Comparison of ENCODE assay signal across 12 cellular contexts in the genomic region with DNA sequence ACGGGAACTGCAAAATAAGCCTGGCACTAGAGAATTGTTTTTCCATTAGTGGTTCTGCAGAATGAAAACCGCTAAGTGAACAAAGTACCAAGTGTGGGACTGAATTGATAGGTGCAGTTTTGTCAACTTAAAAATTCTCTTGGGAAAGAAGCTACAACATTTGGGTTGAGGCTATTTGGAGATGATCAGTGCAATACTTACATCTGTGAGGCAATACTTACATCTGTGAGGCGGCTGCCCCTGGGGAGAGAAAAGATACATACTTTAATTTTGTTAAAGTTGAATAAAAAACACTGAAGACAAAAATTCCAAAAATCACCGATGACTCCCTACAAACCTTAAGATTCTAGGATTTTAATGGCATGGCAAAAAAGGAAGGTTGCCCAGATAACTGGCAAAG. TPM values are rescaled to one million over a fixed set of nuclear protein-coding genes. Genes with fewer than 3 reads are reported as not detected.
A peak's percentile ranks its signal among the peaks of the same experiment; 100 is the strongest.
DNase-seq lines count a peak whose midpoint lies in the region; ATAC-seq and TF ChIP-seq lines count a peak whose summit lies in the region.
"Had no signal": no experiment of that assay in that cellular context is flagged by ENCODE, and none has a peak within 500 bp of the region (broad histone marks: within the 10 kb centered on the region; RNA-seq: fewer than 3 reads in every experiment).

No MANE protein-coding gene starts in this region.

- peak overlapping the region; percentile 56 for H3K4me3 Mint-ChIP-seq in activated naive CD4-positive, alpha-beta T cell treated with anti-CD3 and anti-CD28 coated beads, Interleukin-2, amount 10 ng/mL, durations not matched to agents 7 days and 5 days
- peak overlapping the region; percentile 67 for H3K4me3 Mint-ChIP-seq in activated T-helper 1 cell treated with anti-CD3 and anti-CD28 coated beads, Interleukin-12 subunit alpha, Interleukin-12 subunit beta, Interleukin-2, Interleukin-4 antibody, amounts not matched to agents 30 ng/mL and 10 ng/mL and 1 ng/mL, durations not matched to agents 14 hours and 24 hours and 36 hours

- H3K27me3 ChIP-seq in layer of hippocampus (ENCODE audit: control insufficient read depth, insufficient read depth, low read length) (no peaks in the 10 kb centered on the region), subcutaneous abdominal adipose tissue (ENCODE audit: control insufficient read depth in 5 of 5, insufficient read depth in 4 of 5, low read length in 5 of 5) (no peaks in the 10 kb centered on the region), foreskin keratinocyte (no peaks in the 10 kb centered on the region)

- H3K27ac Mint-ChIP-seq in activated naive CD4-positive, alpha-beta T cell treated with anti-CD3 and anti-CD28 coated beads, Interleukin-2, amount 10 ng/mL, durations not matched to agents 7 days and 5 days, result peak overlapping the region; percentile 80
- peak overlapping the region; percentile 82 for H3K27ac Mint-ChIP-seq in activated T-helper 1 cell treated with anti-CD3 and anti-CD28 coated beads, Interleukin-12 subunit alpha, Interleukin-12 subunit beta, Interleukin-2, Interleukin-4 antibody, amounts not matched to agents 30 ng/mL and 10 ng/mL and 1 ng/mL, durations not matched to agents 14 hours and 24 hours and 36 hours

- CTCF ChIA-PET in activated naive CD4-positive, alpha-beta T cell treated with anti-CD3 and anti-CD28 coated beads, Interleukin-2, amount 10 ng/mL, durations not matched to agents 7 days and 5 days (lab: Charles Lee), result no interaction called here

- intact Hi-C loops in activated T-helper 1 cell treated with anti-CD3 and anti-CD28 coated beads, Interleukin-12 subunit alpha, Interleukin-12 subunit beta, Interleukin-2, Interleukin-4 antibody, amounts not matched to agents 30 ng/mL and 10 ng/mL and 1 ng/mL, durations not matched to agents 14 hours and 24 hours and 36 hours (cut with micrococcal nuclease), result no loop called here

- no peaks in the 10 kb centered on the region for H3K9me3 ChIP-seq in subcutaneous abdominal adipose tissue (ENCODE audit: control insufficient read depth in 5 of 5, low read length in 5 of 5)

- no peak for TF ChIP-seq CTCF in foreskin keratinocyte (conservative IDR thresholded peaks at IDR 0.05)

- no peaks in the 10 kb centered on the region for H3K27me3 Mint-ChIP-seq in activated naive CD4-positive, alpha-beta T cell treated with anti-CD3 and anti-CD28 coated beads, Interleukin-2, amount 10 ng/mL, durations not matched to agents 7 days and 5 days
- no peaks in the 10 kb centered on the region for H3K27me3 Mint-ChIP-seq in activated T-helper 1 cell treated with anti-CD3 and anti-CD28 coated beads, Interleukin-12 subunit alpha, Interleukin-12 subunit beta, Interleukin-2, Interleukin-4 antibody, amounts not matched to agents 30 ng/mL and 10 ng/mL and 1 ng/mL, durations not matched to agents 14 hours and 24 hours and 36 hours (ENCODE audit: insufficient read depth)

- no peak for DNase-seq in activated naive CD4-positive, alpha-beta T cell treated with anti-CD3 and anti-CD28 coated beads, Interleukin-2, amount 10 ng/mL, durations not matched to agents 7 days and 5 days
- no peak for DNase-seq in activated naive CD4-positive, alpha-beta T cell treated with Interleukin-2 at 50 U/mL for 16 hours
- DNase-seq in activated T-helper 1 cell treated with anti-CD3 and anti-CD28 coated beads, Interleukin-12 subunit alpha, Interleukin-12 subunit beta, Interleukin-2, Interleukin-4 antibody, amounts not matched to agents 30 ng/mL and 10 ng/mL and 1 ng/mL, durations not matched to agents 14 hours and 24 hours and 36 hours (ENCODE audit: low spot score), result no peak
- DNase-seq in foreskin keratinocyte, result no peak
- no peak for DNase-seq in NCI-H2171 treated with DMSO at 0.1 percent for 48 hours (lab: John Stamatoyannopoulos, UW)
- DNase-seq: activated gamma-delta T cell treated with Interleukin-2 at 50 U/mL for 16 hours, HCEC 1CT, SHP77 treated with DMSO at 0.1 percent for 48 hours had no signal

- H3K9me3 Mint-ChIP-seq in activated naive CD4-positive, alpha-beta T cell treated with anti-CD3 and anti-CD28 coated beads, Interleukin-2, amount 10 ng/mL, durations not matched to agents 7 days and 5 days, result no peaks in the 10 kb centered on the region
- no peaks in the 10 kb centered on the region for H3K9me3 Mint-ChIP-seq in activated T-helper 1 cell treated with anti-CD3 and anti-CD28 coated beads, Interleukin-12 subunit alpha, Interleukin-12 subunit beta, Interleukin-2, Interleukin-4 antibody, amounts not matched to agents 30 ng/mL and 10 ng/mL and 1 ng/mL, durations not matched to agents 14 hours and 24 hours and 36 hours

- peak overlapping the region; percentile 46 for H3K27ac ChIP-seq in layer of hippocampus (ENCODE audit: low read depth, low read length)
- H3K27ac ChIP-seq in subcutaneous abdominal adipose tissue (ENCODE audit: low read depth, low read length), result peak overlapping the region; percentile 82
- H3K27ac ChIP-seq in foreskin keratinocyte, result no peak overlapping the region

- H3K9ac ChIP-seq in subcutaneous abdominal adipose tissue (ENCODE audit: low read length in 5 of 5), result no peak overlapping the region

- H3K4me1 ChIP-seq in subcutaneous abdominal adipose tissue (ENCODE audit: control insufficient read depth in 5 of 5, insufficient read depth in 5 of 5, low read length in 5 of 5), result peaks cover 2 to 25% (median 20%) of the 10 kb centered on the region in 5 donors
- H3K4me1 ChIP-seq in foreskin keratinocyte, result no peaks in the 10 kb centered on the region

- H3K4me1 Mint-ChIP-seq in activated naive CD4-positive, alpha-beta T cell treated with anti-CD3 and anti-CD28 coated beads, Interleukin-2, amount 10 ng/mL, durations not matched to agents 7 days and 5 days, result peaks cover 27% of the 10 kb centered on the region
- peaks cover 25% of the 10 kb centered on the region for H3K4me1 Mint-ChIP-seq in activated T-helper 1 cell treated with anti-CD3 and anti-CD28 coated beads, Interleukin-12 subunit alpha, Interleukin-12 subunit beta, Interleukin-2, Interleukin-4 antibody, amounts not matched to agents 30 ng/mL and 10 ng/mL and 1 ng/mL, durations not matched to agents 14 hours and 24 hours and 36 hours (ENCODE audit: low read depth)

- H3K36me3 ChIP-seq in subcutaneous abdominal adipose tissue (ENCODE audit: control insufficient read depth in 5 of 5, insufficient read depth in 5 of 5, low read length in 5 of 5), result peaks cover 0 to 34% (median 18%) of the 10 kb centered on the region in 5 donors

- ATAC-seq in foreskin keratinocyte (no peak), HG03108 (IDR thresholded peaks at IDR 0.05; ENCODE audit: unreplicated experiment) (no peak)

- no peaks in the 10 kb centered on the region for H3K36me3 Mint-ChIP-seq in activated naive CD4-positive, alpha-beta T cell treated with anti-CD3 and anti-CD28 coated beads, Interleukin-2, amount 10 ng/mL, durations not matched to agents 7 days and 5 days
- no peaks in the 10 kb centered on the region for H3K36me3 Mint-ChIP-seq in activated T-helper 1 cell treated with anti-CD3 and anti-CD28 coated beads, Interleukin-12 subunit alpha, Interleukin-12 subunit beta, Interleukin-2, Interleukin-4 antibody, amounts not matched to agents 30 ng/mL and 10 ng/mL and 1 ng/mL, durations not matched to agents 14 hours and 24 hours and 36 hours (ENCODE audit: low read depth)

- no peak overlapping the region for H3K4me3 ChIP-seq in subcutaneous abdominal adipose tissue (ENCODE audit: low read depth in 1 of 5, low read length in 5 of 5)

RNA-seq across cellular contexts. Expression of gene CFAP410, which starts 1.8 kb away (rescaled TPM):
- total RNA-seq in activated T-helper 1 cell treated with anti-CD3 and anti-CD28 coated beads, Interleukin-12 subunit alpha, Interleukin-12 subunit beta, Interleukin-2, Interleukin-4 antibody, amounts not matched to agents 30 ng/mL and 10 ng/mL and 1 ng/mL, durations not matched to agents 14 hours and 24 hours and 36 hours, result 13.3 and 17.8 TPM in 2 replicates
- 6.6 and 8.1 TPM in 2 replicates for total RNA-seq in foreskin keratinocyte
- polyA plus RNA-seq in foreskin keratinocyte, result 9.3 and 11.5 TPM in 2 replicates

RNA-seq across cellular contexts. Expression of gene TRPM2, which starts 16.0 kb away (rescaled TPM):
- 11.6 and 15.2 TPM in 2 replicates for total RNA-seq in activated T-helper 1 cell treated with anti-CD3 and anti-CD28 coated beads, Interleukin-12 subunit alpha, Interleukin-12 subunit beta, Interleukin-2, Interleukin-4 antibody, amounts not matched to agents 30 ng/mL and 10 ng/mL and 1 ng/mL, durations not matched to agents 14 hours and 24 hours and 36 hours
- 1.1 and 2.5 TPM in 2 replicates for total RNA-seq in foreskin keratinocyte
- polyA plus RNA-seq in foreskin keratinocyte, result 1.5 and 3.4 TPM in 2 replicates

RNA-seq across cellular contexts. Expression of gene PFKL, which starts 37.6 kb away (rescaled TPM):
- total RNA-seq in activated T-helper 1 cell treated with anti-CD3 and anti-CD28 coated beads, Interleukin-12 subunit alpha, Interleukin-12 subunit beta, Interleukin-2, Interleukin-4 antibody, amounts not matched to agents 30 ng/mL and 10 ng/mL and 1 ng/mL, durations not matched to agents 14 hours and 24 hours and 36 hours, result 132 and 139 TPM in 2 replicates
- total RNA-seq in foreskin keratinocyte, result 93.8 and 104 TPM in 2 replicates
- polyA plus RNA-seq in foreskin keratinocyte, result 91.0 and 98.3 TPM in 2 replicates

RNA-seq across cellular contexts. Expression of gene AIRE, which starts 51.8 kb away (rescaled TPM):
- total RNA-seq in activated T-helper 1 cell treated with anti-CD3 and anti-CD28 coated beads, Interleukin-12 subunit alpha, Interleukin-12 subunit beta, Interleukin-2, Interleukin-4 antibody, amounts not matched to agents 30 ng/mL and 10 ng/mL and 1 ng/mL, durations not matched to agents 14 hours and 24 hours and 36 hours, result not detected in 2 replicates
- not detected in 2 replicates for total RNA-seq in foreskin keratinocyte
- not detected in 2 replicates for polyA plus RNA-seq in foreskin keratinocyte
- polyA plus RNA-seq: keratinocyte had no signal
